20 cellular contexts compared by ENCODE assay signal in the genomic region with DNA sequence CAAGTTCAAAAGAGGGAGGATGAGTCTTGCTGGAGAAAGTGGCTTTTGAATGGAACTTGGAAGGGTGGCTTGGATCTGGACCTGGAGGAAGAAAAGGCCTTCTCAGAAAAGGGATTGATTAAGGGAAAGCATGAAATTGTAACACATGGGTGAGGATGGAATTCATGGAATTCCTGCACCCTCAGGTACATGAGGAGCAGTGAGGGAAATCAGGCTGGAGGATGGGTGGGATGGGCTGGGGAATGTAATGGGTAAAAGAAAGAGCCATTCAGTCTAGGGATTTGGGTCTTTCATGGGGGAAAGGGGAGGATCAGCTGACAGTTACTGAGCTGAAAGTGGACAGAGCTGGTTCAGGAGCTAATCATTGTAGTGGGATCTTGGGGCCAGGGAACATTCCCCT. TPM values are rescaled to one million over a fixed set of nuclear protein-coding genes. Genes with fewer than 3 reads are reported as not detected.
DNase-seq lines count a peak whose midpoint lies in the region; ATAC-seq, FAIRE-seq and TF ChIP-seq lines count a peak whose summit lies in the region.
"Had no signal": no experiment of that assay in that cellular context is flagged by ENCODE, and none has a peak within 500 bp of the region (broad histone marks: within the 10 kb centered on the region; RNA-seq: fewer than 3 reads in every experiment).

No MANE protein-coding gene starts in this region.

- H3K23ac ChIP-seq in IMR-90 (ENCODE audit: low read depth, low read length): peak overlapping the region; percentile 35; the same call in 1 of the 2 replicates

- no peak overlapping the region for H2BK5ac ChIP-seq in IMR-90 (ENCODE audit: low read depth, low read length, poor library complexity, severe bottlenecking)

- POLR2A ChIA-PET in IMR-90 (lab: Charles Lee; ENCODE audit: unreplicated experiment): no interaction called here

- TF ChIP-seq POLR2A in IMR-90 (IDR thresholded peaks at IDR 0.05; ENCODE audit: low read depth, low read length): no peak

- no TSS peak for BruUV-seq in IMR-90 (replicated peaks; lab: Mats Ljungman, UMichigan)

- peaks cover 18% of the 10 kb centered on the region for H3K4me1 ChIP-seq in IMR-90 (ENCODE audit: control insufficient read depth, insufficient read depth, low read length)
- H3K4me1 ChIP-seq in mucosa of rectum (ENCODE audit: control insufficient read depth in 2 of 2, insufficient read depth in 2 of 2, low read length in 2 of 2): peaks cover 0 to 6% of the 10 kb centered on the region in 2 donors
- peaks cover 6 to 88% (median 71%) of the 10 kb centered on the region in 4 donors for H3K4me1 ChIP-seq in tibial artery
- H3K4me1 ChIP-seq: A549 had no signal

- H3K36me3 ChIP-seq in IMR-90 (ENCODE audit: control insufficient read depth, insufficient read depth, low read length) (no peaks in the 10 kb centered on the region), mucosa of rectum (ENCODE audit: control insufficient read depth in 2 of 2, insufficient read depth in 2 of 2, low read length in 2 of 2) (no peaks in the 10 kb centered on the region), tibial artery (no peaks in the 10 kb centered on the region)
- H3K36me3 ChIP-seq: BLaER1 treated with 17β-estradiol and CSF1 and Interleukin-3, amounts not matched to agents 10 nM and 100 nM had no signal

- H3K36me3 Mint-ChIP-seq in endothelial cell (ENCODE audit: low read depth, unreplicated experiment): no peaks in the 10 kb centered on the region
- H3K36me3 Mint-ChIP-seq: CD8-positive, alpha-beta memory T cell had no signal

- H3K4ac ChIP-seq in IMR-90 (ENCODE audit: low read depth, low read length): peak overlapping the region; percentile 66

- H3K27me3 Mint-ChIP-seq in endothelial cell (ENCODE audit: unreplicated experiment): peaks cover 2% of the 10 kb centered on the region

- H2BK20ac ChIP-seq in IMR-90 (ENCODE audit: low read depth, low read length): peak overlapping the region; percentile 73

- in situ Hi-C loops in IMR-90 (cut with MboI; ENCODE audit: low sequenced_read_pairs): loop anchor here (25.0 kb wide), 1 partner anchor 719 kb away; no protein-coding TSS in a partner anchor

- H3K18ac ChIP-seq in IMR-90 (ENCODE audit: low read depth, low read length): peak overlapping the region; percentile 19; the same call in 1 of the 2 replicates

- H3K4me3 ChIP-seq in IMR-90 (ENCODE audit: insufficient read depth, low read depth, low read length) (no peak overlapping the region), mucosa of rectum (ENCODE audit: low read length in 2 of 2) (no peak overlapping the region), tibial artery (no peak overlapping the region)
- H3K4me3 ChIP-seq: A549; BLaER1 treated with 17β-estradiol and CSF1 and Interleukin-3, amounts not matched to agents 10 nM and 100 nM; GM12878 had no signal

- H3K56ac ChIP-seq in IMR-90 (ENCODE audit: extremely low read depth, insufficient read depth, low read length): no peak overlapping the region

- DNase-seq in IMR-90 (no peak), endothelial cell (ENCODE audit: low spot score) (no peak), tibial artery (no peak), D721Med (ENCODE audit: insufficient read length, low spot score) (no peak), medulla oblongata (ENCODE audit: extremely low spot score) (no peak)
- no peak for DNase-seq in central memory CD4-positive, alpha-beta T cell
- DNase-seq: CD8-positive, alpha-beta memory T cell; DND-41; HFFc6; Kasumi-1; NCI-H1105; NCI-H1694 treated with DMSO at 0.1 percent for 48 hours; NCI-H2107; NCI-H69 had no signal

- CTCF ChIA-PET in IMR-90 (lab: Yijun Ruan, JAX): no interaction called here

- no peak overlapping the region for H3K4me2 ChIP-seq in IMR-90 (ENCODE audit: low read depth, low read length)
- H3K4me2 ChIP-seq: A549 had no signal

- intact Hi-C loops in IMR-90 (cut with micrococcal nuclease) (no loop called here), tibial artery (cut with DNase I; ENCODE audit: low total_unique reads) (loop anchor here (5.0 kb wide), 1 partner anchor 389 kb away; no protein-coding TSS in a partner anchor)

- no peak overlapping the region for H2AK9ac ChIP-seq in IMR-90 (replicated peaks; ENCODE audit: low read depth, low read length, poor library complexity)

- H2BK120ac ChIP-seq in IMR-90 (ENCODE audit: low read depth, low read length): peak overlapping the region; percentile 59

- no peak for FAIRE-seq in D721Med (lab: Jason Lieb, UNC)
- FAIRE-seq: A549, G401.6, GM12878, H54 had no signal

- H4K20me1 ChIP-seq in IMR-90 (ENCODE audit: insufficient read depth, low read length): peaks cover 3% of the 10 kb centered on the region; the same call in 1 of the 2 replicates
- H4K20me1 ChIP-seq: BLaER1 treated with 17β-estradiol and CSF1 and Interleukin-3, amounts not matched to agents 10 nM and 100 nM had no signal

- H4K91ac ChIP-seq in IMR-90 (ENCODE audit: insufficient read depth, low read depth, low read length): peak overlapping the region; percentile 32

- H2BK15ac ChIP-seq in IMR-90 (ENCODE audit: low read depth, low read length): peak overlapping the region; percentile 59; the same call in 2 of the 3 replicates

- no peak overlapping the region for H3K27ac ChIP-seq in IMR-90 (ENCODE audit: insufficient read depth, low read length)
- peak overlapping the region; percentile 35 to 56 for H3K27ac ChIP-seq in mucosa of rectum (ENCODE audit: low read depth in 2 of 2, low read length in 2 of 2)
- H3K27ac ChIP-seq in tibial artery: peak overlapping the region; percentile 72 to 78
- H3K27ac ChIP-seq: A549; BLaER1 treated with 17β-estradiol and CSF1 and Interleukin-3, amounts not matched to agents 10 nM and 100 nM had no signal

- H2AFZ ChIP-seq in IMR-90 (replicated peaks; ENCODE audit: low read length, poor library complexity): no peak overlapping the region

- no peak for ATAC-seq in IMR-90 (ENCODE audit: low read depth)
- ATAC-seq: A549, GM12878 had no signal

- no peak overlapping the region for H3K27ac Mint-ChIP-seq in endothelial cell (ENCODE audit: unreplicated experiment)
- H3K27ac Mint-ChIP-seq: CD8-positive, alpha-beta memory T cell; HFFc6 had no signal

- peaks cover 9% of the 10 kb centered on the region; the same call in 1 of the 2 replicates for H3K27me3 ChIP-seq in IMR-90 (ENCODE audit: control insufficient read depth, insufficient read depth, low read length)
- no peaks in the 10 kb centered on the region for H3K27me3 ChIP-seq in mucosa of rectum (ENCODE audit: control insufficient read depth in 2 of 2, insufficient read depth in 2 of 2, low read length in 2 of 2)
- H3K27me3 ChIP-seq in tibial artery: no peaks in the 10 kb centered on the region
- H3K27me3 ChIP-seq: BLaER1 treated with 17β-estradiol and CSF1 and Interleukin-3, amounts not matched to agents 10 nM and 100 nM had no signal

- H4K8ac ChIP-seq in IMR-90 (ENCODE audit: low read depth in 2 of 2, low read length in 2 of 2): no peak overlapping the region

- H3K4me1 Mint-ChIP-seq in endothelial cell (ENCODE audit: unreplicated experiment): no peaks in the 10 kb centered on the region
- H3K4me1 Mint-ChIP-seq: CD8-positive, alpha-beta memory T cell had no signal

- TF ChIP-seq CTCF in IMR-90 (conservative IDR thresholded peaks at IDR 0.05; ENCODE audit: low read depth, low read length) (no peak), endothelial cell (IDR thresholded peaks at IDR 0.05; ENCODE audit: unreplicated experiment) (no peak), tibial artery (IDR thresholded peaks at IDR 0.05) (no peak), D721Med (IDR thresholded peaks at IDR 0.05; ENCODE audit: insufficient read depth, missing control alignments) (no peak)

- peak overlapping the region; percentile 15 for H3K4me3 Mint-ChIP-seq in endothelial cell (ENCODE audit: unreplicated experiment)
- H3K4me3 Mint-ChIP-seq: CD8-positive, alpha-beta memory T cell; HFFc6 had no signal

- H3K9me3 ChIP-seq in IMR-90 (ENCODE audit: control insufficient read depth, insufficient read depth, low read length): no peaks in the 10 kb centered on the region
- no peaks in the 10 kb centered on the region for H3K9me3 ChIP-seq in mucosa of rectum (ENCODE audit: control insufficient read depth in 2 of 2, low read length in 2 of 2)
- H3K9me3 ChIP-seq in tibial artery: no peaks in the 10 kb centered on the region
- H3K9me3 ChIP-seq: A549 had no signal

- no peaks in the 10 kb centered on the region for H3K9me3 Mint-ChIP-seq in endothelial cell (ENCODE audit: unreplicated experiment)
- H3K9me3 Mint-ChIP-seq: CD8-positive, alpha-beta memory T cell; HFFc6 had no signal

- H3K9ac ChIP-seq in IMR-90 (ENCODE audit: low read depth, low read length) (no peak overlapping the region), mucosa of rectum (ENCODE audit: low read depth in 1 of 2, low read length in 2 of 2) (no peak overlapping the region)
- H3K9ac ChIP-seq: BLaER1 treated with 17β-estradiol and CSF1 and Interleukin-3, amounts not matched to agents 10 nM and 100 nM had no signal

- H3K14ac ChIP-seq in IMR-90 (replicated peaks; ENCODE audit: low read depth, low read length): peak overlapping the region; percentile 52; the same call in 1 of the 2 replicates

- TF ChIP-seq RAD21 in IMR-90 (IDR thresholded peaks at IDR 0.05; ENCODE audit: low read length): no peak

- H4K5ac ChIP-seq in IMR-90 (ENCODE audit: low read depth, low read length): no peak overlapping the region

- H3K9me1 ChIP-seq in IMR-90 (ENCODE audit: insufficient read depth, low read length): peaks cover 12% of the 10 kb centered on the region

- dilution Hi-C loops in IMR-90 (cut with HindIII; ENCODE audit: low sequenced_read_pairs, unreplicated experiment): no loop called here

- no peaks in the 10 kb centered on the region for H3K79me1 ChIP-seq in IMR-90 (ENCODE audit: low read depth in 1 of 2, low read length in 2 of 2)

- H2AK5ac ChIP-seq in IMR-90 (ENCODE audit: low read depth, low read length): peak overlapping the region; percentile 66; the same call in 1 of the 2 replicates

TF ChIP-seq in IMR-90, 13 proteins besides CTCF, POLR2A, EP300 and RAD21 (continues in another document):
- TF ChIP-seq CEBPB (IDR thresholded peaks at IDR 0.05; ENCODE audit: low read depth, low read length): no peak
- TF ChIP-seq CHD1 (IDR thresholded peaks at IDR 0.05; ENCODE audit: low read depth, low read length): no peak
- TF ChIP-seq, protein P1, sequence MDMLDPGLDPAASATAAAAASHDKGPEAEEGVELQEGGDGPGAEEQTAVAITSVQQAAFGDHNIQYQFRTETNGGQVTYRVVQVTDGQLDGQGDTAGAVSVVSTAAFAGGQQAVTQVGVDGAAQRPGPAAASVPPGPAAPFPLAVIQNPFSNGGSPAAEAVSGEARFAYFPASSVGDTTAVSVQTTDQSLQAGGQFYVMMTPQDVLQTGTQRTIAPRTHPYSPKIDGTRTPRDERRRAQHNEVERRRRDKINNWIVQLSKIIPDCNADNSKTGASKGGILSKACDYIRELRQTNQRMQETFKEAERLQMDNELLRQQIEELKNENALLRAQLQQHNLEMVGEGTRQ (IDR thresholded peaks at IDR 0.05; ENCODE audit: low read depth, low read length): no peak
- TF ChIP-seq FOS (IDR thresholded peaks at IDR 0.05; ENCODE audit: low read depth, low read length): no peak
- no peak for TF ChIP-seq BHLHE40 (IDR thresholded peaks at IDR 0.05; ENCODE audit: low read depth, low read length)

RNA-seq across cellular contexts. Expression of a gene that starts 51.2 kb away (rescaled TPM):
- total RNA-seq in IMR-90 (2012; rRNA removed) (0.18 TPM in 1 of 2 replicates, not detected in the other), endothelial cell (ENCODE audit: unreplicated experiment) (6.0 TPM)
- polyA plus RNA-seq in IMR-90 (2012; rRNA removed): 0.05 and 0.09 TPM in 2 replicates
- polyA plus RNA-seq in IMR-90 (2012; cell fraction: cytosol; rRNA removed): 0.10 TPM in 1 of 2 replicates, not detected in the other
- polyA plus RNA-seq in IMR-90 (2012; cell fraction: nucleus; rRNA removed; ENCODE audit: low replicate concordance): 0.18 and 0.31 TPM in 2 replicates
- polyA plus RNA-seq: A549; CD8-positive, alpha-beta memory T cell had no signal
